ENCODE assay signal across 13 cellular contexts in the genomic region with DNA sequence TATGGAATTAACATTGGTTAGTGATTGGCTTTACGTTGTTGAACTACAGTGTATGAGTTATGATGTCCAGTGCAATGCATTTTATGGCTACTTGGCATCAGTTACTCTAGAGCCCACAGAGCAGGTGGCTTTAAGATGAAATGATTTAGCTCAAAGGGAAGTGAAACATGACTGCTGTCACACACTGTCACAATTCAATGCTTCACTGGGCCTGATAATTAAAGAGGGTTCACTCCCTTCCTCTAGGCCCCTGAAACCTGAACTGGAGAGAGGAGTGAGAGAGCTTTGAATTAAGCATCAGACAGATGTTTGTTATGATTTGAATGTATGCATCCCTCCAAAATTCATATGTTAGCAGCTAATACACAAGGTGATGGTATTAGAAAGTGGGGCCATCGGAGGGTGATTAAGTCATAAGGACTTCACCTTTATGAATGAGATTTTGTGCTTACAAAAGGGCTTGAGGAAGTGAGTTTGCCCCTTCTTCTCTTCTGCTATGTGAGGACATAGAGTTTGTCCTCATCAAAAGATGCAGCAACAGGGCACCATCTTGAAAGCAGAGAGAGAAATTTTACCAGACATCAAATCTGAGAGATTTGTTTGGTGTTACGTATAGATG.
DNase-seq lines count a peak whose midpoint lies in the region; ATAC-seq, FAIRE-seq and TF ChIP-seq lines count a peak whose summit lies in the region.
"Had no signal": no experiment of that assay in that cellular context is flagged by ENCODE, and none has a peak within 500 bp of the region (broad histone marks: within the 10 kb centered on the region; RNA-seq: fewer than 3 reads in every experiment).

No MANE protein-coding gene starts in this region.

- TF ChIP-seq POLR2A in GM12892 (IDR thresholded peaks at IDR 0.05; ENCODE audit: low read depth, low read length), result no peak

- H3K79me1 ChIP-seq in H9 (ENCODE audit: insufficient read depth, low read depth, low read length, poor library complexity, severe bottlenecking), result no peaks in the 10 kb centered on the region

- DNase-seq in GM12892 (ENCODE audit: insufficient read length) (peak; percentile 44), Right ventricle myocardium inferior (ENCODE audit: missing footprints) (no peak), H9 (no peak), foreskin fibroblast (no peak), nucleus accumbens (lab: John Stamatoyannopoulos, UW) (no peak)
- DNase-seq: Calu3, esophagus squamous epithelium, mesenchymal stem cell, NCI-H526, trophoblast cell had no signal

- no peak overlapping the region for H3K27ac Mint-ChIP-seq in H9

- H2AFZ ChIP-seq in OCI-LY3 (ENCODE audit: low read depth, low read length) (peak overlapping the region; percentile 22; the same call in 1 of the 2 replicates), H9 (ENCODE audit: low read length) (no peak overlapping the region)

- H3K27me3 ChIP-seq in OCI-LY3 (ENCODE audit: low read depth, low read length) (no peaks in the 10 kb centered on the region), H9 (ENCODE audit: insufficient read depth, low read length) (no peaks in the 10 kb centered on the region)
- H3K27me3 ChIP-seq: esophagus squamous epithelium had no signal

- WGBS in H9 (ENCODE audit: extremely low coverage, insufficient read length, low lambda C conversion rate), result no CpG with 5 or more reads among the region's 3 CpGs

- no peak overlapping the region for H3K56ac ChIP-seq in H9 (ENCODE audit: insufficient read length, low read depth, low read length)

- H2BK12ac ChIP-seq in H9 (ENCODE audit: insufficient read length, low read depth, low read length), result no peak overlapping the region

- ATAC-seq in GM19452 (IDR thresholded peaks at IDR 0.05; ENCODE audit: unreplicated experiment) (peak; percentile 95), HG03039 (IDR thresholded peaks at IDR 0.05; ENCODE audit: unreplicated experiment) (peak; percentile 99), Right ventricle myocardium inferior (no peak)

- H3K4me1 Mint-ChIP-seq in H9, result peaks cover 3 to 6% of the 10 kb centered on the region in 2 experiments; a peak in 2 of 4 replicates

- no peak overlapping the region for H2AK5ac ChIP-seq in H9 (ENCODE audit: insufficient read length, low read length)

- peaks cover 38% of the 10 kb centered on the region for H3K4me1 ChIP-seq in OCI-LY3 (ENCODE audit: low read length)
- H3K4me1 ChIP-seq in H9 (ENCODE audit: insufficient read depth, low read length), result peaks cover 1% of the 10 kb centered on the region; the same call in 1 of the 2 replicates
- H3K4me1 ChIP-seq: esophagus squamous epithelium had no signal

- no peaks in the 10 kb centered on the region for H4K20me1 ChIP-seq in OCI-LY3 (ENCODE audit: insufficient read depth, low read length)
- no peaks in the 10 kb centered on the region for H4K20me1 ChIP-seq in H9 (ENCODE audit: control insufficient read depth, insufficient read depth, insufficient read length)

- peaks cover 9% of the 10 kb centered on the region for H3K27me3 Mint-ChIP-seq in H9 (ENCODE audit: low read depth)

- H2BK5ac ChIP-seq in H9 (ENCODE audit: insufficient read length, low read length), result no peak overlapping the region

- intact Hi-C loops in Right ventricle myocardium inferior (cut with DNase I), result no loop called here

- no peaks in the 10 kb centered on the region for H3K23me2 ChIP-seq in H9 (ENCODE audit: insufficient read length, low read depth, low read length, poor library complexity, severe bottlenecking)

- TF ChIP-seq CTCF in OCI-LY3 (IDR thresholded peaks at IDR 0.05; ENCODE audit: low read depth, low read length), result no peak
- TF ChIP-seq CTCF in H9 (conservative IDR thresholded peaks at IDR 0.05), result no peak
- no peak for TF ChIP-seq CTCF in foreskin fibroblast (IDR thresholded peaks at IDR 0.05; ENCODE audit: low read depth, low read length)

- no peak overlapping the region for H4K8ac ChIP-seq in H9 (replicated peaks; ENCODE audit: insufficient read length, low read depth, low read length)

- no peak overlapping the region for H3K23ac ChIP-seq in H9 (ENCODE audit: insufficient read length, low read depth, low read length)

- no peak overlapping the region for H3K18ac ChIP-seq in H9 (ENCODE audit: insufficient read length, low read depth, low read length)

- H3K4ac ChIP-seq in H9 (ENCODE audit: low read depth, low read length), result no peak overlapping the region

- no peak overlapping the region for H3T11ph ChIP-seq in H9 (ENCODE audit: low read length)

- H2BK120ac ChIP-seq in H9 (ENCODE audit: low read depth, low read length, poor library complexity, severe bottlenecking), result no peak overlapping the region

- 0 out of 2 replicates have a peak, but pooled peaks cover 14% of the 10 kb centered on the region for H3K9me3 ChIP-seq in OCI-LY3 (ENCODE audit: insufficient read depth, low read length)
- H3K9me3 ChIP-seq in H9 (ENCODE audit: control insufficient read depth, low read depth, low read length), result no peaks in the 10 kb centered on the region
- H3K9me3 ChIP-seq: esophagus squamous epithelium had no signal

- no peak overlapping the region for H2BK20ac ChIP-seq in H9 (ENCODE audit: low read depth, low read length, poor library complexity, severe bottlenecking)

- H2BK15ac ChIP-seq in H9 (ENCODE audit: low read depth, low read length), result no peak overlapping the region

- H3K4me3 Mint-ChIP-seq in H9, result no peak overlapping the region; a peak in 1 of 5 replicates

- no peak overlapping the region for H3K14ac ChIP-seq in H9 (ENCODE audit: insufficient read depth, low read length)

- H4K5ac ChIP-seq in H9 (ENCODE audit: insufficient read length, low read depth, low read length), result no peak overlapping the region

- FAIRE-seq in GM12892 (lab: Jason Lieb, UNC), result peak; percentile 97

- H3K79me2 ChIP-seq in OCI-LY3 (ENCODE audit: low read length) (no peaks in the 10 kb centered on the region), H9 (ENCODE audit: insufficient read depth, low read length) (no peaks in the 10 kb centered on the region)

- H3K4me2 ChIP-seq in OCI-LY3 (ENCODE audit: low read length), result peak overlapping the region; percentile 71
- no peak overlapping the region for H3K4me2 ChIP-seq in H9 (ENCODE audit: insufficient read depth, insufficient read length, low read length)

- H3K9ac ChIP-seq in OCI-LY3 (ENCODE audit: low read length) (peak overlapping the region; percentile 52), H9 (ENCODE audit: extremely low read depth, insufficient read length, low read length) (no peak overlapping the region)

- H4K91ac ChIP-seq in H9 (ENCODE audit: insufficient read length, low read depth, low read length), result no peak overlapping the region

- peak overlapping the region; percentile 34 for H3K4me3 ChIP-seq in OCI-LY3 (ENCODE audit: low read length)
- no peak overlapping the region for H3K4me3 ChIP-seq in foreskin fibroblast (ENCODE audit: low read depth in 1 of 2, low read length in 2 of 2)
- H3K4me3 ChIP-seq: esophagus squamous epithelium had no signal

- H3K36me3 ChIP-seq in OCI-LY3 (replicated peaks; ENCODE audit: low read depth, low read length), result peaks cover 8% of the 10 kb centered on the region
- H3K36me3 ChIP-seq: esophagus squamous epithelium had no signal

- H3K27ac ChIP-seq in OCI-LY3 (ENCODE audit: low read length) (peak overlapping the region; percentile 91), H9 (ENCODE audit: insufficient read length, low read depth, low read length) (no peak overlapping the region)
- H3K27ac ChIP-seq: esophagus squamous epithelium had no signal

- H3K9me3 Mint-ChIP-seq in H9, result peaks cover 0 to 5% of the 10 kb centered on the region in 2 experiments; a peak in 1 of 5 replicates

- H3K36me3 Mint-ChIP-seq in H9 (ENCODE audit: insufficient read depth in 1 of 3, low read depth in 3 of 3), result no peaks in the 10 kb centered on the region; a peak in 1 of 7 replicates
